In genomic region chr17:12269751-12270150, GRCh38 we compare ENCODE assay signal across 25 cellular contexts.
"Had no signal": no experiment of that assay in that cellular context is flagged by ENCODE, and none has a peak within 500 bp of the region (broad histone marks: within the 10 kb centered on the region; RNA-seq: fewer than 3 reads in every experiment).

No MANE protein-coding gene starts in this region.

- FAIRE-seq: colon, endometrium, islet of Langerhans, keratinocyte had no signal

- H3K4me1 ChIP-seq: esophagus squamous epithelium, gastrocnemius medialis, heart right ventricle, left lung, lower lobe of right lung had no signal

- H3K27me3 ChIP-seq: esophagus squamous epithelium, gastrocnemius medialis, heart right ventricle, left lung had no signal

- DNase-seq: cortex of kidney; effector CD8-positive, alpha-beta T cell; effector memory CD8-positive, alpha-beta T cell; endodermal cell; erythroblast; esophagus squamous epithelium; foreskin fibroblast; foreskin melanocyte; gastrocnemius medialis; glutamatergic neuron; head of caudate nucleus; heart right ventricle; hippocampal formation; left cardiac atrium; left lung; left ventricle myocardium superior; lower lobe of right lung; mesenchymal stem cell; mucosa of descending colon had no signal

- ATAC-seq: effector memory CD8-positive, alpha-beta T cell; esophagus mucosa; gastrocnemius medialis; heart right ventricle; left cardiac atrium; left lung; left ventricle myocardium superior; lower lobe of right lung; mucosa of descending colon had no signal

- H3K36me3 ChIP-seq: esophagus squamous epithelium, gastrocnemius medialis, heart right ventricle, left lung, lower lobe of right lung had no signal

- H3K9me3 ChIP-seq: gastrocnemius medialis had no signal

- H3K27ac ChIP-seq: epithelial cell of prostate, esophagus squamous epithelium, gastrocnemius medialis, heart right ventricle, left lung, lower lobe of right lung had no signal

- H3K4me3 ChIP-seq: esophagus squamous epithelium, gastrocnemius medialis, heart right ventricle, left lung, lower lobe of right lung, mucosa of descending colon had no signal
